8 cellular contexts compared by ENCODE assay signal in the genomic region with DNA sequence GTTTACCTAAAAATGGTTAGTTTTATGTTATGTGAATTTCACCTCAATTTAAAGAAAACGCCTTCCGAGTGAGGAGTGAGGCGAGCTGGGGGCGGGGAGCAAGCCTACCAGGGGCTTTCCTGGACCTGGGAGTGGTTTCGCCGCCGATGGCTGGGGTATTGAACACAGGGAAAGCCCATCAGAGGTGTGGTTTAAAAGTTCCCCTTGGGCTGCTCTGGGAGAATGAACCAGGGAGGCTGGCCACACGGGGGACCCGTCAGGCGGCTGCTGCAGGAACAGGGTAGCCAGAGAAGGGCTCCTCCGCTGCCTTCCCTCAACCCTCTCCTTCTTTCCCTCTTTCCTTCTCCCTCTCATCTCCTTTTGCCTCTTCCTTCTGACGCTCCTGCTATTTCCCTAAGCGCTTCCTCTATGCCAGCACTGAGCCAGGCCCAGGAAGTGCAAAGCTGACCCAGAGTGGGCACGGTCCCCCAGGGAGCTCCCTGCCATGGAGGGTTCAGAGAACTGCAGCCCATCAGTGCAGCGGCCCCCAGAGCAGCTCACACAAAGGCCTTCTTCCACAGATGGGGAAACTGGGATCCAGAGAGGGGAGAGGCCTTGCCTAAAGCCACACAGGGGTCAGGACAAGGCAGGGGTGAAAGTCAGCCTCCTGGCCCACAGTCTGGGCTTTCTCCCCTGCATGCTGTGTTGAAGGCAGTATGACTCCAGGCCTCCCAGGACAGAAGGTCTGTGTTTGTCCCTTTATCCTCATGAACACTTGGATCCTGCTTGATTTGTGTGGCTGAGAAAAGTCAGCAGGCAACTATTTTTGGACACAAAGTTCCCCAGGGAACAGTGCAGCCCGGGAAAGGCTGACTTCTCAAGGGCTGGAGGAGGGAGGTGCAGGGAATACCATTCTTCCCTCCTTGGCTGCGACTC.
DNase-seq lines count a peak whose midpoint lies in the region; ATAC-seq, FAIRE-seq and TF ChIP-seq lines count a peak whose summit lies in the region.

No MANE protein-coding gene starts in this region.

- H3K4me2 ChIP-seq in OCI-LY3 (ENCODE audit: low read length): peak overlapping the region; percentile 100

- FAIRE-seq in HTR-8/SVneo (lab: Jason Lieb, UNC): no peak

- H3K36me3 ChIP-seq in OCI-LY3 (replicated peaks; ENCODE audit: low read depth, low read length) (peaks cover 65% of the 10 kb centered on the region), iPS-15b (ENCODE audit: control insufficient read depth, insufficient read depth, low read length) (no peaks in the 10 kb centered on the region)

- TF ChIP-seq CTCF in OCI-LY3 (IDR thresholded peaks at IDR 0.05; ENCODE audit: low read depth, low read length): peak; percentile 22; the same call in 1 of the 2 replicates

- no peaks in the 10 kb centered on the region for H3K27me3 Mint-ChIP-seq in activated naive CD4-positive, alpha-beta T cell treated with anti-CD3 and anti-CD28 coated beads, Interleukin-2, amount 10 ng/mL, durations not matched to agents 7 days and 5 days

- H3K9me3 ChIP-seq in OCI-LY3 (ENCODE audit: insufficient read depth, low read length): no peaks in the 10 kb centered on the region
- no peaks in the 10 kb centered on the region for H3K9me3 ChIP-seq in iPS-15b (ENCODE audit: control insufficient read depth, insufficient read depth, low read length)

- H3K9ac ChIP-seq in OCI-LY3 (ENCODE audit: low read length): peak overlapping the region; percentile 92
- peak overlapping the region; percentile 37 for H3K9ac ChIP-seq in iPS-15b (ENCODE audit: low read depth, low read length)

- peak; percentile 61 for DNase-seq in activated naive CD4-positive, alpha-beta T cell treated with anti-CD3 and anti-CD28 coated beads, Interleukin-2, amount 10 ng/mL, durations not matched to agents 7 days and 5 days
- peak; percentile 34 to 60 for DNase-seq in stimulated activated CD4-positive, alpha-beta T cell treated with anti-CD3 and anti-CD28 coated beads, Interleukin-2, amount 100 ng/mL, for 48 hours
- DNase-seq in HTR-8/SVneo (ENCODE audit: insufficient read length, low spot score) (no peak), NCI-H510A treated with DMSO at 0.1 percent for 48 hours (lab: John Stamatoyannopoulos, UW) (no peak)

- peak overlapping the region; percentile 100 for H3K27ac Mint-ChIP-seq in activated naive CD4-positive, alpha-beta T cell treated with anti-CD3 and anti-CD28 coated beads, Interleukin-2, amount 10 ng/mL, durations not matched to agents 7 days and 5 days

- no peaks in the 10 kb centered on the region for H3K9me3 Mint-ChIP-seq in activated naive CD4-positive, alpha-beta T cell treated with anti-CD3 and anti-CD28 coated beads, Interleukin-2, amount 10 ng/mL, durations not matched to agents 7 days and 5 days

- peak overlapping the region; percentile 76 for H3K4me3 ChIP-seq in OCI-LY3 (ENCODE audit: low read length)
- no peak overlapping the region for H3K4me3 ChIP-seq in iPS-15b (ENCODE audit: low read depth, low read length)

- CTCF ChIA-PET in activated naive CD4-positive, alpha-beta T cell treated with anti-CD3 and anti-CD28 coated beads, Interleukin-2, amount 10 ng/mL, durations not matched to agents 7 days and 5 days (lab: Charles Lee): interaction anchor here (1.2 to 6.8 kb wide), 4 partner anchors 11 to 21 kb away, joined by 3 to 65 read pairs (median 6); no protein-coding TSS in a partner anchor

- H3K27me3 ChIP-seq in OCI-LY3 (ENCODE audit: low read depth, low read length) (no peaks in the 10 kb centered on the region), iPS-15b (ENCODE audit: control insufficient read depth, insufficient read depth, low read length) (no peaks in the 10 kb centered on the region)

- peaks cover 88% of the 10 kb centered on the region for H3K36me3 Mint-ChIP-seq in activated naive CD4-positive, alpha-beta T cell treated with anti-CD3 and anti-CD28 coated beads, Interleukin-2, amount 10 ng/mL, durations not matched to agents 7 days and 5 days

- peak overlapping the region; percentile 99 for H3K27ac ChIP-seq in OCI-LY3 (ENCODE audit: low read length)

- H2AFZ ChIP-seq in OCI-LY3 (ENCODE audit: low read depth, low read length): no peak overlapping the region

- peak overlapping the region; percentile 100 for H3K4me3 Mint-ChIP-seq in activated naive CD4-positive, alpha-beta T cell treated with anti-CD3 and anti-CD28 coated beads, Interleukin-2, amount 10 ng/mL, durations not matched to agents 7 days and 5 days

- H4K20me1 ChIP-seq in OCI-LY3 (ENCODE audit: insufficient read depth, low read length): peaks cover 27% of the 10 kb centered on the region; the same call in 1 of the 2 replicates

- H3K4me1 ChIP-seq in OCI-LY3 (ENCODE audit: low read length) (peaks cover 62% of the 10 kb centered on the region), iPS-15b (ENCODE audit: control insufficient read depth, insufficient read depth, low read length) (peaks cover 26% of the 10 kb centered on the region)

- peaks cover 64% of the 10 kb centered on the region for H3K4me1 Mint-ChIP-seq in activated naive CD4-positive, alpha-beta T cell treated with anti-CD3 and anti-CD28 coated beads, Interleukin-2, amount 10 ng/mL, durations not matched to agents 7 days and 5 days

- peak; percentile 16 for ATAC-seq in GM18511 (IDR thresholded peaks at IDR 0.05; ENCODE audit: unreplicated experiment)
- no peak for ATAC-seq in GM21526 (IDR thresholded peaks at IDR 0.05; ENCODE audit: low FRiP score, unreplicated experiment)

- peaks cover 93% of the 10 kb centered on the region for H3K79me2 ChIP-seq in OCI-LY3 (ENCODE audit: low read length)

Comparison
In these comparisons a context has a peak if more than half of its experiments do, and no peak if none do; other contexts are left out.
1. DNase-seq: peak in activated naive CD4-positive, alpha-beta T cell treated with anti-CD3 and anti-CD28 coated beads, Interleukin-2, amount 10 ng/mL, durations not matched to agents 7 days and 5 days (single experiment) and stimulated activated CD4-positive, alpha-beta T cell treated with anti-CD3 and anti-CD28 coated beads, Interleukin-2, amount 100 ng/mL, for 48 hours (2 of 2); none in HTR-8/SVneo (single experiment) and NCI-H510A treated with DMSO at 0.1 percent for 48 hours (single experiment).